ENCODE assay signal across 8 cellular contexts in genomic region chr2:203014456-203015199, GRCh38. TPM values are rescaled to one million over a fixed set of nuclear protein-coding genes. Genes with fewer than 3 reads are reported as not detected.
DNase-seq lines count a peak whose midpoint lies in the region; ATAC-seq and TF ChIP-seq lines count a peak whose summit lies in the region.

TSS of gene NBEAL1 (plus strand) at chr2:203014875. CDS start at chr2:203016385, 1,510 bp downstream.

- ATAC-seq in GM19035 (IDR thresholded peaks at IDR 0.05; ENCODE audit: unreplicated experiment): peak; percentile 97
- ATAC-seq in HG03354 (IDR thresholded peaks at IDR 0.05; ENCODE audit: poor library complexity, severe bottlenecking, unreplicated experiment): peak; percentile 97
- peak; percentile 96 for ATAC-seq in activated CD4-positive, CD25-positive, alpha-beta regulatory T cell treated with anti-CD3 and anti-CD28 coated beads, Interleukin-2, amount 50 U/mL, for 24 hours

- peak; percentile 99 for DNase-seq in AG09319 (ENCODE audit: extremely low read depth, low read depth)
- DNase-seq in NCI-H446 treated with DMSO at 0.1 percent for 48 hours (lab: John Stamatoyannopoulos, UW): peak; percentile 95
- peak; percentile 97 for DNase-seq in cerebellum (ENCODE audit: low spot score)
- DNase-seq in islet precursor cell: peak; percentile 99
- peak; percentile 93 to 96 (median 96) for DNase-seq in stimulated activated CD4-positive, alpha-beta T cell treated with anti-CD3 and anti-CD28 coated beads, Interleukin-12 subunit alpha, Interleukin-12 subunit beta, amount 100 ng/mL, for 48 hours (ENCODE audit: low read depth in 2 of 3, low spot score in 1 of 3)

- TF ChIP-seq CTCF in AG09319 (IDR thresholded peaks at IDR 0.05; ENCODE audit: low read depth, low read length): no peak

RNA-seq across cellular contexts. Expression of gene NBEAL1, which starts in this region (rescaled TPM):
- 56.6 TPM for total RNA-seq in cerebellum

Comparison
In these comparisons a context has a peak if more than half of its experiments do, and no peak if none do; other contexts are left out.
1. Peak in every context shown above with its lines: DNase-seq and ATAC-seq.